In genomic region chr20:40080059-40080652, GRCh38 we compare ENCODE assay signal across 19 cellular contexts.
DNase-seq lines count a peak whose midpoint lies in the region; ATAC-seq and TF ChIP-seq lines count a peak whose summit lies in the region.
"Had no signal": no experiment of that assay in that cellular context is flagged by ENCODE, and none has a peak within 500 bp of the region (broad histone marks: within the 10 kb centered on the region; RNA-seq: fewer than 3 reads in every experiment).

No MANE protein-coding gene starts in this region.

- peaks cover 5% of the 10 kb centered on the region for H3K4me1 ChIP-seq in mesendoderm (ENCODE audit: control insufficient read depth, low read depth, low read length)
- H3K4me1 ChIP-seq: BE2C, Caco-2 had no signal

- H3K23ac ChIP-seq in mesendoderm (ENCODE audit: low read length), result no peak overlapping the region

- H3K79me1 ChIP-seq in mesendoderm (ENCODE audit: low read length), result no peaks in the 10 kb centered on the region

- no peak overlapping the region for H3K4ac ChIP-seq in mesendoderm (ENCODE audit: low read depth, low read length)

- H2BK15ac ChIP-seq in mesendoderm (replicated peaks; ENCODE audit: low read depth), result no peak overlapping the region

- no peak overlapping the region for H2BK5ac ChIP-seq in mesendoderm (ENCODE audit: low read length)

- H3K27ac Mint-ChIP-seq in WTC11 (no peak overlapping the region), nephron progenitor cell (no peak overlapping the region)
- no peak overlapping the region for H3K27ac Mint-ChIP-seq in activated T-helper 17 cell treated with anti-CD3 and anti-CD28 coated beads, Interleukin-2, amount 50 U/mL, for 72 hours
- H3K27ac Mint-ChIP-seq: CD4-positive, alpha-beta T cell; IgD-negative memory B cell had no signal

- no peak overlapping the region for H3K4me3 ChIP-seq in mesendoderm (ENCODE audit: low read length)
- H3K4me3 ChIP-seq: PC-9 had no signal

- H4K8ac ChIP-seq in mesendoderm (ENCODE audit: low read depth, low read length), result no peak overlapping the region

- H3K9me3 Mint-ChIP-seq in WTC11 (peaks cover 13% of the 10 kb centered on the region), nephron progenitor cell (peaks cover 9% of the 10 kb centered on the region)
- no peaks in the 10 kb centered on the region for H3K9me3 Mint-ChIP-seq in activated T-helper 17 cell treated with anti-CD3 and anti-CD28 coated beads, Interleukin-2, amount 50 U/mL, for 72 hours

- POLR2A ChIA-PET in WTC11 (lab: Charles Lee), result no interaction called here

- peak overlapping the region; percentile 80 for H3K18ac ChIP-seq in mesendoderm (ENCODE audit: low read length)

- ATAC-seq in left ventricle myocardium superior, result no peak
- ATAC-seq in left cardiac atrium, result no peak
- peak; percentile 89 for ATAC-seq in WTC11
- ATAC-seq in activated T-helper 17 cell treated with anti-CD3 and anti-CD28 coated beads, Interleukin-2, amount 50 U/mL, for 72 hours (replicated peaks), result no peak

- H3K79me2 ChIP-seq in mesendoderm (ENCODE audit: control insufficient read depth, insufficient read depth, low read length), result no peaks in the 10 kb centered on the region

- TF ChIP-seq CTCF in WTC11 (IDR thresholded peaks at IDR 0.05) (no peak), nephron progenitor cell (IDR thresholded peaks at IDR 0.05) (no peak)

- intact Hi-C loops in left ventricle myocardium superior (cut with micrococcal nuclease) (no loop called here), left cardiac atrium (cut with DNase I) (no loop called here)

- H3K56ac ChIP-seq in mesendoderm (ENCODE audit: low read length), result no peak overlapping the region

- CTCF ChIA-PET in WTC11 (lab: Charles Lee), result interaction anchor here (0.6 to 0.8 kb wide), 2 partner anchors 206 to 251 kb away, joined by 3 read pairs; no protein-coding TSS in a partner anchor

- H3K4me2 ChIP-seq in mesendoderm (ENCODE audit: low read length), result no peak overlapping the region
- H3K4me2 ChIP-seq: PC-9 had no signal

- H3K27me3 Mint-ChIP-seq in WTC11 (ENCODE audit: low read depth), result no peaks in the 10 kb centered on the region
- no peaks in the 10 kb centered on the region for H3K27me3 Mint-ChIP-seq in activated T-helper 17 cell treated with anti-CD3 and anti-CD28 coated beads, Interleukin-2, amount 50 U/mL, for 72 hours
- H3K27me3 Mint-ChIP-seq in nephron progenitor cell (ENCODE audit: low read depth, poor library complexity), result peaks cover 3% of the 10 kb centered on the region
- H3K27me3 Mint-ChIP-seq: CD4-positive, alpha-beta T cell; IgD-negative memory B cell had no signal

- H3K4me1 Mint-ChIP-seq in WTC11 (peaks cover 54% of the 10 kb centered on the region), nephron progenitor cell (no peaks in the 10 kb centered on the region)
- H3K4me1 Mint-ChIP-seq in activated T-helper 17 cell treated with anti-CD3 and anti-CD28 coated beads, Interleukin-2, amount 50 U/mL, for 72 hours, result no peaks in the 10 kb centered on the region
- H3K4me1 Mint-ChIP-seq: IgD-negative memory B cell had no signal

- H3K36me3 ChIP-seq in mesendoderm (ENCODE audit: control insufficient read depth, insufficient read depth, low read length), result no peaks in the 10 kb centered on the region
- H3K36me3 ChIP-seq: BE2C had no signal

- peak; percentile 24 for DNase-seq in left ventricle myocardium superior
- DNase-seq in left cardiac atrium, result no peak
- DNase-seq in WTC11 (ENCODE audit: low spot score), result peak; percentile 10
- peak; percentile 81 for DNase-seq in mesendoderm
- DNase-seq in nephron progenitor cell, result no peak
- DNase-seq in SW480 (ENCODE audit: low spot score), result no peak
- DNase-seq: BE2C; Caco-2; CD4-positive, alpha-beta T cell; GDM1; HCEC 1CT; Karpas-422; NCI-H1436; NCI-H1930; NCI-H82; PC-9 had no signal

- H3K27me3 ChIP-seq in mesendoderm (ENCODE audit: insufficient read depth, low read length, poor library complexity), result no peaks in the 10 kb centered on the region
- H3K27me3 ChIP-seq: BE2C had no signal

- H3K9ac ChIP-seq in mesendoderm (ENCODE audit: low read length), result no peak overlapping the region

- H3K36me3 Mint-ChIP-seq in WTC11 (peaks cover 15% of the 10 kb centered on the region), nephron progenitor cell (ENCODE audit: low read depth) (no peaks in the 10 kb centered on the region)
- H3K36me3 Mint-ChIP-seq in activated T-helper 17 cell treated with anti-CD3 and anti-CD28 coated beads, Interleukin-2, amount 50 U/mL, for 72 hours (ENCODE audit: low read depth), result no peaks in the 10 kb centered on the region
- H3K36me3 Mint-ChIP-seq: IgD-negative memory B cell had no signal

- H4K5ac ChIP-seq in mesendoderm (ENCODE audit: low read length), result no peak overlapping the region

- peak overlapping the region; percentile 38 for H2BK120ac ChIP-seq in mesendoderm (ENCODE audit: low read depth, low read length)

- H3K27ac ChIP-seq in mesendoderm (ENCODE audit: low read depth, low read length), result no peak overlapping the region
- H3K27ac ChIP-seq: PC-9, RWPE1 had no signal

- WGBS in mesendoderm (ENCODE audit: extremely low coverage, insufficient coverage, low lambda C conversion rate), result no CpG with 5 or more reads among the region's 4 CpGs

- H3K4me3 Mint-ChIP-seq in WTC11 (no peak overlapping the region), nephron progenitor cell (no peak overlapping the region)
- H3K4me3 Mint-ChIP-seq in activated T-helper 17 cell treated with anti-CD3 and anti-CD28 coated beads, Interleukin-2, amount 50 U/mL, for 72 hours, result no peak overlapping the region
- H3K4me3 Mint-ChIP-seq: CD4-positive, alpha-beta T cell; IgD-negative memory B cell had no signal

- no peak overlapping the region for H2AK5ac ChIP-seq in mesendoderm (ENCODE audit: low read length)

TF ChIP-seq in WTC11, 78 proteins besides CTCF, POLR2A, EP300 and RAD21 (continues in another document):
- no peak for TF ChIP-seq ZNF671 (CRISPR knock-in tag; IDR thresholded peaks at IDR 0.05)
- TF ChIP-seq MXD4 (CRISPR knock-in tag; IDR thresholded peaks at IDR 0.05; ENCODE audit: borderline replicate concordance), result no peak
- TF ChIP-seq RORB (CRISPR knock-in tag; IDR thresholded peaks at IDR 0.05), result no peak
- no peak for TF ChIP-seq E2F1 (CRISPR knock-in tag; IDR thresholded peaks at IDR 0.05)
- no peak for TF ChIP-seq SMAD4 (CRISPR knock-in tag; IDR thresholded peaks at IDR 0.05)
- TF ChIP-seq ZNF425 (CRISPR knock-in tag; conservative IDR thresholded peaks at IDR 0.05), result no peak
- no peak for TF ChIP-seq RELA (CRISPR knock-in tag; IDR thresholded peaks at IDR 0.05; ENCODE audit: borderline replicate concordance)
- no peak for TF ChIP-seq ZNF423 (CRISPR knock-in tag; IDR thresholded peaks at IDR 0.05)
- no peak for TF ChIP-seq ATF6 (CRISPR knock-in tag; IDR thresholded peaks at IDR 0.05)
- no peak for TF ChIP-seq ETV6 (CRISPR knock-in tag; IDR thresholded peaks at IDR 0.05)
- TF ChIP-seq USF2 (CRISPR knock-in tag; IDR thresholded peaks at IDR 0.05), result no peak
- no peak for TF ChIP-seq NR1H2 (CRISPR knock-in tag; IDR thresholded peaks at IDR 0.05)
- TF ChIP-seq TP53 (CRISPR knock-in tag; IDR thresholded peaks at IDR 0.05), result no peak
- TF ChIP-seq FOXJ3 (CRISPR knock-in tag; IDR thresholded peaks at IDR 0.05; ENCODE audit: borderline replicate concordance), result no peak
- TF ChIP-seq JAZF1 (CRISPR knock-in tag; IDR thresholded peaks at IDR 0.05), result no peak

Comparison
In these comparisons a context has a peak if more than half of its experiments do, and no peak if none do; other contexts are left out.
1. DNase-seq: peak in left ventricle myocardium superior (single experiment), WTC11 (single experiment) and mesendoderm (single experiment); none in left cardiac atrium (single experiment), nephron progenitor cell (single experiment) and SW480 (single experiment).